In genomic region chr14:78440351-78440750, GRCh38 we compare ENCODE assay signal across 15 cellular contexts.
A peak's percentile ranks its signal among the peaks of the same experiment; 100 is the strongest.
DNase-seq lines count a peak whose midpoint lies in the region; ATAC-seq and TF ChIP-seq lines count a peak whose summit lies in the region.
"Had no signal": no experiment of that assay in that cellular context is flagged by ENCODE, and none has a peak within 500 bp of the region (broad histone marks: within the 10 kb centered on the region; RNA-seq: fewer than 3 reads in every experiment).

No MANE protein-coding gene starts in this region.

- 12% methylated on average over 6 of the region's 6 CpGs for whole genome bisulfite sequencing in SK-N-SH (ENCODE audit: low lambda C conversion rate)

- H3K9ac ChIP-seq in SK-N-SH: no peak overlapping the region
- H3K9ac ChIP-seq: BLaER1 treated with 17β-estradiol and CSF1 and Interleukin-3, amounts not matched to agents 10 nM and 100 nM; GM23248 had no signal

- TF ChIP-seq RAD21 in SK-N-SH (IDR thresholded peaks at IDR 0.05; ENCODE audit: low read length): no peak

- H4K20me1 ChIP-seq in SK-N-SH (ENCODE audit: insufficient read depth): no peaks in the 10 kb centered on the region

- H3K4me3 Mint-ChIP-seq in glutamatergic neuron (ENCODE audit: unreplicated experiment): no peak overlapping the region
- H3K4me3 Mint-ChIP-seq in activated CD4-positive, alpha-beta T cell treated with anti-CD3 and anti-CD28 coated beads, Interleukin-2, amount 10 ng/mL, durations not matched to agents 24 days and 14 days: no peak overlapping the region
- H3K4me3 Mint-ChIP-seq: CD4-positive, CD25-positive, alpha-beta regulatory T cell; H9; IgD-negative memory B cell had no signal

- TF ChIP-seq CTCF in SK-N-SH (IDR thresholded peaks at IDR 0.05) (no peak), WERI-Rb-1 (IDR thresholded peaks at IDR 0.05; ENCODE audit: low read depth, low read length) (no peak), glutamatergic neuron (IDR thresholded peaks at IDR 0.05; ENCODE audit: partially characterized antibody, unreplicated experiment) (no peak)

- no peaks in the 10 kb centered on the region for H3K36me3 Mint-ChIP-seq in glutamatergic neuron (ENCODE audit: unreplicated experiment)
- no peaks in the 10 kb centered on the region for H3K36me3 Mint-ChIP-seq in activated CD4-positive, alpha-beta T cell treated with anti-CD3 and anti-CD28 coated beads, Interleukin-2, amount 10 ng/mL, durations not matched to agents 24 days and 14 days (ENCODE audit: low read depth)
- H3K36me3 Mint-ChIP-seq: CD4-positive, CD25-positive, alpha-beta regulatory T cell; IgD-negative memory B cell had no signal

- no peaks in the 10 kb centered on the region for H3F3A ChIP-seq in SK-N-SH (replicated peaks; ENCODE audit: insufficient read depth)

- H3K4me1 ChIP-seq in SK-N-SH (ENCODE audit: control insufficient read depth in 1 of 2, insufficient read depth in 2 of 2, low read depth in 1 of 2, low read length in 1 of 2): no peaks in the 10 kb centered on the region; a peak in 1 of 4 replicates
- H3K4me1 ChIP-seq: BLaER1 treated with 17β-estradiol and CSF1 and Interleukin-3, amounts not matched to agents 10 nM and 100 nM had no signal

- intact Hi-C loops in activated CD4-positive, alpha-beta T cell treated with anti-CD3 and anti-CD28 coated beads, Interleukin-2, amount 10 ng/mL, durations not matched to agents 24 days and 14 days (cut with micrococcal nuclease): no loop called here

- no peaks in the 10 kb centered on the region for H3K27me3 ChIP-seq in SK-N-SH (ENCODE audit: insufficient read depth)
- no peaks in the 10 kb centered on the region for H3K27me3 ChIP-seq in WERI-Rb-1 (ENCODE audit: insufficient read depth, low read depth, severe bottlenecking)
- H3K27me3 ChIP-seq: BLaER1 treated with 17β-estradiol and CSF1 and Interleukin-3, amounts not matched to agents 10 nM and 100 nM had no signal

- no peak overlapping the region for H3K4me2 ChIP-seq in SK-N-SH
- H3K4me2 ChIP-seq: BLaER1 treated with 17β-estradiol and CSF1 and Interleukin-3, amounts not matched to agents 10 nM and 100 nM had no signal

- H3K4me1 Mint-ChIP-seq in glutamatergic neuron (ENCODE audit: low read depth, unreplicated experiment): peaks cover 7% of the 10 kb centered on the region
- H3K4me1 Mint-ChIP-seq in activated CD4-positive, alpha-beta T cell treated with anti-CD3 and anti-CD28 coated beads, Interleukin-2, amount 10 ng/mL, durations not matched to agents 24 days and 14 days: no peaks in the 10 kb centered on the region
- H3K4me1 Mint-ChIP-seq: CD4-positive, CD25-positive, alpha-beta regulatory T cell had no signal

- no peak overlapping the region for H3K27ac ChIP-seq in SK-N-SH (ENCODE audit: low read depth in 2 of 2, low read length in 1 of 2)
- no peak overlapping the region for H3K27ac ChIP-seq in WERI-Rb-1
- H3K27ac ChIP-seq: BLaER1 treated with 17β-estradiol and CSF1 and Interleukin-3, amounts not matched to agents 10 nM and 100 nM; GM23248 had no signal

- POLR2A ChIA-PET in SK-N-SH (lab: Yijun Ruan, JAX): no interaction called here

- no peaks in the 10 kb centered on the region for H3K79me2 ChIP-seq in SK-N-SH (ENCODE audit: insufficient read depth)

- no peak for TF ChIP-seq EP300 in SK-N-SH (IDR thresholded peaks at IDR 0.05; ENCODE audit: borderline replicate concordance in 1 of 2, low read depth in 1 of 2, low read length in 1 of 2)

- H3K9me3 ChIP-seq in SK-N-SH (no peaks in the 10 kb centered on the region), WERI-Rb-1 (ENCODE audit: severe bottlenecking) (no peaks in the 10 kb centered on the region)
- H3K9me3 ChIP-seq: BLaER1 treated with 17β-estradiol and CSF1 and Interleukin-3, amounts not matched to agents 10 nM and 100 nM had no signal

- no peak overlapping the region for H2AFZ ChIP-seq in SK-N-SH (ENCODE audit: low read depth)
- H2AFZ ChIP-seq: GM23248 had no signal

- no peaks in the 10 kb centered on the region for H3K9me2 ChIP-seq in SK-N-SH

- H3K27me3 Mint-ChIP-seq in glutamatergic neuron (ENCODE audit: unreplicated experiment): peaks cover 4% of the 10 kb centered on the region
- no peaks in the 10 kb centered on the region for H3K27me3 Mint-ChIP-seq in activated CD4-positive, alpha-beta T cell treated with anti-CD3 and anti-CD28 coated beads, Interleukin-2, amount 10 ng/mL, durations not matched to agents 24 days and 14 days

- H3K4me3 ChIP-seq in SK-N-SH (ENCODE audit: low read depth in 2 of 2, low read length in 1 of 2) (no peak overlapping the region), WERI-Rb-1 (ENCODE audit: low read depth, low read length) (no peak overlapping the region)
- H3K4me3 ChIP-seq: BLaER1 treated with 17β-estradiol and CSF1 and Interleukin-3, amounts not matched to agents 10 nM and 100 nM; GM23248 had no signal

- no peaks in the 10 kb centered on the region for H3K9me3 Mint-ChIP-seq in glutamatergic neuron (ENCODE audit: unreplicated experiment)
- H3K9me3 Mint-ChIP-seq in activated CD4-positive, alpha-beta T cell treated with anti-CD3 and anti-CD28 coated beads, Interleukin-2, amount 10 ng/mL, durations not matched to agents 24 days and 14 days: no peaks in the 10 kb centered on the region

- DNase-seq in SK-N-SH (no peak), WERI-Rb-1 (peak; percentile 21), glutamatergic neuron (peak; percentile 36), AG08396 (ENCODE audit: low spot score) (no peak)
- no peak for DNase-seq in stimulated activated CD4-positive, alpha-beta T cell treated with anti-CD3 and anti-CD28 coated beads, Interleukin-1b, Interleukin-23, amount 100 ng/mL, for 48 hours
- DNase-seq in activated CD4-positive, alpha-beta T cell treated with anti-CD3 and anti-CD28 coated beads, Interleukin-2, amount 10 ng/mL, durations not matched to agents 24 days and 14 days: no peak
- DNase-seq: 8988T; Calu3; CD4-positive, CD25-positive, alpha-beta regulatory T cell; DMS 273 treated with DMSO at 0.1 percent for 48 hours; GM23248; H9 had no signal

- H3K27ac Mint-ChIP-seq in glutamatergic neuron (ENCODE audit: unreplicated experiment): no peak overlapping the region
- no peak overlapping the region for H3K27ac Mint-ChIP-seq in activated CD4-positive, alpha-beta T cell treated with anti-CD3 and anti-CD28 coated beads, Interleukin-2, amount 10 ng/mL, durations not matched to agents 24 days and 14 days
- H3K27ac Mint-ChIP-seq: CD4-positive, CD25-positive, alpha-beta regulatory T cell had no signal

- no peak for ATAC-seq in SK-N-SH treated with all-trans-retinoic acid at 6 μM for 48 hours

- H3K36me3 ChIP-seq in SK-N-SH (replicated peaks in 1 of 2; ENCODE audit: control insufficient read depth in 1 of 2, insufficient read depth in 2 of 2, low read length in 1 of 2) (no peaks in the 10 kb centered on the region), WERI-Rb-1 (no peaks in the 10 kb centered on the region)
- H3K36me3 ChIP-seq: BLaER1 treated with 17β-estradiol and CSF1 and Interleukin-3, amounts not matched to agents 10 nM and 100 nM had no signal

- CTCF ChIA-PET in SK-N-SH (lab: Yijun Ruan, JAX): interaction anchor here (0.6 to 2.7 kb wide), 4 partner anchors 8 to 455 kb away, joined by 3 to 7 read pairs (median 4); no protein-coding TSS in a partner anchor

TF ChIP-seq in SK-N-SH, 30 proteins besides CTCF, POLR2A, EP300 and RAD21:
- TF ChIP-seq GATA2 (CRISPR knock-in tag; IDR thresholded peaks at IDR 0.05): 0 out of 2 replicates have a peak, but pooled peaks have one; percentile 2
- no peak for TF ChIP-seq FOXM1 (IDR thresholded peaks at IDR 0.05; ENCODE audit: low read depth)

TF ChIP-seq in SK-N-SH treated with all-trans-retinoic acid at 6 μM for 48 hours, 23 proteins besides CTCF, POLR2A, EP300 and RAD21:
- TF ChIP-seq TCF4 (CRISPR knock-in tag; IDR thresholded peaks at IDR 0.05; ENCODE audit: borderline replicate concordance): no peak
- TF ChIP-seq, protein P1, sequence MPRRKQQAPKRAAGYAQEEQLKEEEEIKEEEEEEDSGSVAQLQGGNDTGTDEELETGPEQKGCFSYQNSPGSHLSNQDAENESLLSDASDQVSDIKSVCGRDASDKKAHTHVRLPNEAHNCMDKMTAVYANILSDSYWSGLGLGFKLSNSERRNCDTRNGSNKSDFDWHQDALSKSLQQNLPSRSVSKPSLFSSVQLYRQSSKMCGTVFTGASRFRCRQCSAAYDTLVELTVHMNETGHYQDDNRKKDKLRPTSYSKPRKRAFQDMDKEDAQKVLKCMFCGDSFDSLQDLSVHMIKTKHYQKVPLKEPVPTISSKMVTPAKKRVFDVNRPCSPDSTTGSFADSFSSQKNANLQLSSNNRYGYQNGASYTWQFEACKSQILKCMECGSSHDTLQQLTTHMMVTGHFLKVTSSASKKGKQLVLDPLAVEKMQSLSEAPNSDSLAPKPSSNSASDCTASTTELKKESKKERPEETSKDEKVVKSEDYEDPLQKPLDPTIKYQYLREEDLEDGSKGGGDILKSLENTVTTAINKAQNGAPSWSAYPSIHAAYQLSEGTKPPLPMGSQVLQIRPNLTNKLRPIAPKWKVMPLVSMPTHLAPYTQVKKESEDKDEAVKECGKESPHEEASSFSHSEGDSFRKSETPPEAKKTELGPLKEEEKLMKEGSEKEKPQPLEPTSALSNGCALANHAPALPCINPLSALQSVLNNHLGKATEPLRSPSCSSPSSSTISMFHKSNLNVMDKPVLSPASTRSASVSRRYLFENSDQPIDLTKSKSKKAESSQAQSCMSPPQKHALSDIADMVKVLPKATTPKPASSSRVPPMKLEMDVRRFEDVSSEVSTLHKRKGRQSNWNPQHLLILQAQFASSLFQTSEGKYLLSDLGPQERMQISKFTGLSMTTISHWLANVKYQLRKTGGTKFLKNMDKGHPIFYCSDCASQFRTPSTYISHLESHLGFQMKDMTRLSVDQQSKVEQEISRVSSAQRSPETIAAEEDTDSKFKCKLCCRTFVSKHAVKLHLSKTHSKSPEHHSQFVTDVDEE (CRISPR knock-in tag; IDR thresholded peaks at IDR 0.05): no peak
- no peak for TF ChIP-seq TOX (CRISPR knock-in tag; IDR thresholded peaks at IDR 0.05; ENCODE audit: borderline replicate concordance)
- no peak for TF ChIP-seq GLIS3 (CRISPR knock-in tag; IDR thresholded peaks at IDR 0.05)
- TF ChIP-seq, protein P2, sequence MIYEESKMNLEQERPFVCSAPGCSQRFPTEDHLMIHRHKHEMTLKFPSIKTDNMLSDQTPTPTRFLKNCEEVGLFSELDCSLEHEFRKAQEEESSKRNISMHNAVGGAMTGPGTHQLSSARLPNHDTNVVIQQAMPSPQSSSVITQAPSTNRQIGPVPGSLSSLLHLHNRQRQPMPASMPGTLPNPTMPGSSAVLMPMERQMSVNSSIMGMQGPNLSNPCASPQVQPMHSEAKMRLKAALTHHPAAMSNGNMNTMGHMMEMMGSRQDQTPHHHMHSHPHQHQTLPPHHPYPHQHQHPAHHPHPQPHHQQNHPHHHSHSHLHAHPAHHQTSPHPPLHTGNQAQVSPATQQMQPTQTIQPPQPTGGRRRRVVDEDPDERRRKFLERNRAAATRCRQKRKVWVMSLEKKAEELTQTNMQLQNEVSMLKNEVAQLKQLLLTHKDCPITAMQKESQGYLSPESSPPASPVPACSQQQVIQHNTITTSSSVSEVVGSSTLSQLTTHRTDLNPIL (CRISPR knock-in tag; IDR thresholded peaks at IDR 0.05; ENCODE audit: low read depth): no peak
- TF ChIP-seq ZNF70 (CRISPR knock-in tag; IDR thresholded peaks at IDR 0.05): no peak
- no peak for TF ChIP-seq ZNF8 (CRISPR knock-in tag; IDR thresholded peaks at IDR 0.05)
- no peak for TF ChIP-seq PPARA (CRISPR knock-in tag; IDR thresholded peaks at IDR 0.05; ENCODE audit: borderline replicate concordance)
- TF ChIP-seq ESRRG (CRISPR knock-in tag; IDR thresholded peaks at IDR 0.05): no peak
- TF ChIP-seq ZNF565 (CRISPR knock-in tag; conservative IDR thresholded peaks at IDR 0.05; ENCODE audit: low read depth): no peak

Comparison
In these comparisons a context has a peak if more than half of its experiments do, and no peak if none do; other contexts are left out.
1. DNase-seq: peak in WERI-Rb-1 (single experiment) and glutamatergic neuron (single experiment); none in SK-N-SH (single experiment), stimulated activated CD4-positive, alpha-beta T cell treated with anti-CD3 and anti-CD28 coated beads, Interleukin-1b, Interleukin-23, amount 100 ng/mL, for 48 hours (single experiment), activated CD4-positive, alpha-beta T cell treated with anti-CD3 and anti-CD28 coated beads, Interleukin-2, amount 10 ng/mL, durations not matched to agents 24 days and 14 days (single experiment) and AG08396 (single experiment).